In genomic region chr13:109180905-109181425, GRCh38 we compare ENCODE assay signal across 12 cellular contexts.
A peak's percentile ranks its signal among the peaks of the same experiment; 100 is the strongest.
DNase-seq lines count a peak whose midpoint lies in the region; ATAC-seq and TF ChIP-seq lines count a peak whose summit lies in the region.
"Had no signal": no experiment of that assay in that cellular context is flagged by ENCODE, and none has a peak within 500 bp of the region (broad histone marks: within the 10 kb centered on the region; RNA-seq: fewer than 3 reads in every experiment).

No MANE protein-coding gene starts in this region.

- 0 out of 2 replicates have a peak, but pooled peaks cover 3% of the 10 kb centered on the region for H3K36me3 Mint-ChIP-seq in HFFc6 (ENCODE audit: low read depth)
- peaks cover 3% of the 10 kb centered on the region for H3K36me3 Mint-ChIP-seq in glutamatergic neuron (ENCODE audit: unreplicated experiment)
- H3K36me3 Mint-ChIP-seq in CD14-positive monocyte, result no peaks in the 10 kb centered on the region
- H3K36me3 Mint-ChIP-seq: activated naive CD8-positive, alpha-beta T cell treated with anti-CD3 and anti-CD28 coated beads for 36 hours; memory B cell had no signal

- peak overlapping the region; percentile 9; the same call in 1 of the 2 replicates for H3K4me3 Mint-ChIP-seq in HFFc6
- H3K4me3 Mint-ChIP-seq in glutamatergic neuron (ENCODE audit: unreplicated experiment), result peak overlapping the region; percentile 53
- H3K4me3 Mint-ChIP-seq in CD14-positive monocyte, result no peak overlapping the region
- H3K4me3 Mint-ChIP-seq: activated naive CD8-positive, alpha-beta T cell treated with anti-CD3 and anti-CD28 coated beads for 36 hours; memory B cell had no signal

- no peaks in the 10 kb centered on the region for H3K27me3 Mint-ChIP-seq in HFFc6 (ENCODE audit: insufficient read depth)
- H3K27me3 Mint-ChIP-seq in glutamatergic neuron (ENCODE audit: unreplicated experiment), result peaks cover 3% of the 10 kb centered on the region
- peaks cover 3 to 5% (median 3%) of the 10 kb centered on the region in 3 donors for H3K27me3 Mint-ChIP-seq in CD14-positive monocyte (ENCODE audit: low read depth in 3 of 3)

- H3K27ac Mint-ChIP-seq in HFFc6 (peak overlapping the region; percentile 93), glutamatergic neuron (ENCODE audit: unreplicated experiment) (peak overlapping the region; percentile 99), CD14-positive monocyte (no peak overlapping the region)
- H3K27ac Mint-ChIP-seq: activated naive CD8-positive, alpha-beta T cell treated with anti-CD3 and anti-CD28 coated beads for 36 hours; memory B cell had no signal

- no peak for ATAC-seq in HG02759 (IDR thresholded peaks at IDR 0.05; ENCODE audit: unreplicated experiment)

- intact Hi-C loops in CD14-positive monocyte (cut with micrococcal nuclease), result no loop called here

- TF ChIP-seq CTCF in HFFc6 (IDR thresholded peaks at IDR 0.05) (no peak), glutamatergic neuron (IDR thresholded peaks at IDR 0.05; ENCODE audit: partially characterized antibody, unreplicated experiment) (no peak), CD14-positive monocyte (IDR thresholded peaks at IDR 0.05) (no peak)

- H3K9me3 Mint-ChIP-seq in HFFc6 (no peaks in the 10 kb centered on the region), glutamatergic neuron (ENCODE audit: unreplicated experiment) (peaks cover 4% of the 10 kb centered on the region), CD14-positive monocyte (peaks cover 0 to 1% (median 0%) of the 10 kb centered on the region in 7 donors)
- H3K9me3 Mint-ChIP-seq: activated naive CD8-positive, alpha-beta T cell treated with anti-CD3 and anti-CD28 coated beads for 36 hours; memory B cell had no signal

- H3K4me1 Mint-ChIP-seq in HFFc6 (ENCODE audit: low read depth), result peaks cover 18% of the 10 kb centered on the region
- H3K4me1 Mint-ChIP-seq in glutamatergic neuron (ENCODE audit: low read depth, unreplicated experiment), result peaks cover 32% of the 10 kb centered on the region
- H3K4me1 Mint-ChIP-seq in CD14-positive monocyte, result no peaks in the 10 kb centered on the region
- H3K4me1 Mint-ChIP-seq: activated naive CD8-positive, alpha-beta T cell treated with anti-CD3 and anti-CD28 coated beads for 36 hours had no signal

- DNase-seq in HFFc6, result peak; percentile 86
- DNase-seq in amniotic stem cell (lab: John Stamatoyannopoulos, UW), result peak; percentile 72
- peak; percentile 42 for DNase-seq in glutamatergic neuron
- DNase-seq in stromal cell of bone marrow (ENCODE audit: low read depth), result peak; percentile 76
- no peak for DNase-seq in CD14-positive monocyte (ENCODE audit: low spot score)
- DNase-seq in SIG-M5 treated with dmso at 0.1 percent for 504 hours (lab: John Stamatoyannopoulos, UW; ENCODE audit: unreplicated experiment), result no peak
- DNase-seq: activated CD4-positive, alpha-beta T cell treated with anti-CD3 and anti-CD28 coated beads, Interleukin-2, amount 50 U/mL, for 4 hours; activated naive CD8-positive, alpha-beta T cell treated with anti-CD3 and anti-CD28 coated beads for 36 hours; NCI-H187; stomach had no signal

Comparison
In these comparisons a context has a peak if more than half of its experiments do, and no peak if none do; other contexts are left out.
1. DNase-seq: peak in HFFc6 (single experiment), amniotic stem cell (single experiment), glutamatergic neuron (single experiment) and stromal cell of bone marrow (single experiment); none in CD14-positive monocyte (single experiment) and SIG-M5 treated with dmso at 0.1 percent for 504 hours (single experiment).
2. H3K27ac Mint-ChIP-seq: peak in HFFc6 (single experiment) and glutamatergic neuron (single experiment); none in CD14-positive monocyte (0 of 7).
3. H3K4me3 Mint-ChIP-seq: peak in HFFc6 (single experiment) and glutamatergic neuron (single experiment); none in CD14-positive monocyte (0 of 2).